ENCODE assay signal across 1 cellular context in the genomic region with DNA sequence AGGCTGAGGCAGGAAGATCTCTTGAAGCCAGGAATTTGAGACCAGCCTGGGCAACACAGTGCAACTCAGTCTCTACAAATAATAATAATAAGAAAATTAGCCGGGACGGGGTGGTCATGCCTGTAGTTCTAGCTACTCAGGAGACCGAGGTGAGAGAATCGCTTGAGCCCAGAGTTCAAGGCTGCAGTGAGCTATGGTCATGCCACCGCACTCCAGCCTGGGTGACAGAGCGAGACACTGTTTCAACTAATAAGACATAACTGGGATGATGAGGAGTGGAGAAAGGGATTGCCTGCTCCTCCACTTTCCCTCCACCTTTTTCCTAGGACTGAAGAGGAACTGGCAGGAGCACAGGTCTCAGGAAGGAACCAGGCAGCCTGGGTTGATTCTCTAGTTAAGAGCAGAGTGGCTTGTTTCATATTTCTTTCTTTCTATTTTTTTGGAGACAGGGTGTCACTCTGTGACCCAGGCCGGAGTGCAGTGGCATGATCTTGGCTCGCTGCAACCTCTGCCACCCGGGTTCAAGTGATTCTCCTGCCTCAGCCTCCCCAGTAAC.
A peak's percentile ranks its signal among the peaks of the same experiment; 100 is the strongest.
TF ChIP-seq lines count a peak whose summit lies in the region.

No MANE protein-coding gene starts in this region.

TF ChIP-seq in HepG2, 621 proteins besides CTCF, POLR2A, EP300 and RAD21 (continues in another document):
- TF ChIP-seq ZNF282 (IDR thresholded peaks at IDR 0.05; ENCODE audit: partially characterized antibody) (no peak), ETV6 (CRISPR knock-in tag; conservative IDR thresholded peaks at IDR 0.05) (no peak), SP4 (CRISPR knock-in tag; IDR thresholded peaks at IDR 0.05) (no peak), ZMYM3 (CRISPR knock-in tag; IDR thresholded peaks at IDR 0.05) (0 out of 2 replicates have a peak, but pooled peaks have one; percentile 8), ZNF263 (CRISPR knock-in tag; IDR thresholded peaks at IDR 0.05) (peak; percentile 67), NR2F6 (IDR thresholded peaks at IDR 0.05) (no peak), NR2F6 (CRISPR knock-in tag; IDR thresholded peaks at IDR 0.05) (no peak; the same call in 1 of the 2 replicates), KLF12 (CRISPR knock-in tag; IDR thresholded peaks at IDR 0.05; ENCODE audit: borderline replicate concordance) (no peak), ELF4 (CRISPR knock-in tag; IDR thresholded peaks at IDR 0.05; ENCODE audit: borderline replicate concordance) (no peak), ZNF496 (CRISPR knock-in tag; IDR thresholded peaks at IDR 0.05; ENCODE audit: insufficient replicate concordance) (no peak), ZNF180 (CRISPR knock-in tag; IDR thresholded peaks at IDR 0.05; ENCODE audit: borderline replicate concordance, low read depth) (no peak), TEAD3 (CRISPR knock-in tag; optimal IDR thresholded peaks at IDR 0.05; ENCODE audit: borderline replicate concordance) (peak; percentile 10), NCOA5 (CRISPR knock-in tag; IDR thresholded peaks at IDR 0.05) (no peak), SRF (IDR thresholded peaks at IDR 0.05; ENCODE audit: low read depth, low read length) (no peak), NFYC (CRISPR knock-in tag; IDR thresholded peaks at IDR 0.05) (no peak), MAFF (IDR thresholded peaks at IDR 0.05; ENCODE audit: low read depth, low read length) (no peak), HOXA5 (CRISPR knock-in tag; IDR thresholded peaks at IDR 0.05) (0 out of 2 replicates have a peak, but pooled peaks have one; percentile 41), ZNF232 (CRISPR knock-in tag; IDR thresholded peaks at IDR 0.05; ENCODE audit: borderline replicate concordance) (peak; percentile 62; the same call in 1 of the 2 replicates), KLF11 (CRISPR knock-in tag; IDR thresholded peaks at IDR 0.05) (no peak), NR2F2 (IDR thresholded peaks at IDR 0.05; ENCODE audit: borderline replicate concordance, low read depth) (no peak), ZFP82 (CRISPR knock-in tag; IDR thresholded peaks at IDR 0.05; ENCODE audit: borderline replicate concordance) (0 out of 2 replicates have a peak, but pooled peaks have one; percentile 0), SP1 (IDR thresholded peaks at IDR 0.05) (no peak), SP1 (CRISPR knock-in tag; IDR thresholded peaks at IDR 0.05) (no peak), ZMYM2 (CRISPR knock-in tag; IDR thresholded peaks at IDR 0.05) (0 out of 2 replicates have a peak, but pooled peaks have one; percentile 24), HNRNPUL1 (IDR thresholded peaks at IDR 0.05; ENCODE audit: low read depth, low read length) (no peak), MED1 (CRISPR knock-in tag; IDR thresholded peaks at IDR 0.05) (no peak), ZNF777 (CRISPR knock-in tag; IDR thresholded peaks at IDR 0.05) (0 out of 2 replicates have a peak, but pooled peaks have one; percentile 43), HNF4A (CRISPR knock-in tag; IDR thresholded peaks at IDR 0.05) (0 out of 2 replicates have a peak, but pooled peaks have one; percentile 21), HDAC1 (CRISPR knock-in tag; IDR thresholded peaks at IDR 0.05) (no peak), PHB2 (IDR thresholded peaks at IDR 0.05; ENCODE audit: partially characterized antibody) (no peak), ZNF878 (CRISPR knock-in tag; IDR thresholded peaks at IDR 0.05) (0 out of 2 replicates have a peak, but pooled peaks have one; percentile 35), HDAC6 (IDR thresholded peaks at IDR 0.05; ENCODE audit: low read depth, low read length) (no peak), SAP130 (CRISPR knock-in tag; IDR thresholded peaks at IDR 0.05; ENCODE audit: low read depth) (peak; percentile 52), KAT7 (CRISPR knock-in tag; IDR thresholded peaks at IDR 0.05; ENCODE audit: borderline replicate concordance) (no peak), ZNF260 (CRISPR knock-in tag; IDR thresholded peaks at IDR 0.05; ENCODE audit: borderline replicate concordance, low read depth) (no peak), ZNF891 (CRISPR knock-in tag; IDR thresholded peaks at IDR 0.05) (peak; percentile 45; the same call in 1 of the 2 replicates), REPIN1 (CRISPR knock-in tag; IDR thresholded peaks at IDR 0.05; ENCODE audit: borderline replicate concordance, low read depth) (no peak), ZNF12 (CRISPR knock-in tag; IDR thresholded peaks at IDR 0.05) (no peak)
- TF ChIP-seq, protein P1, sequence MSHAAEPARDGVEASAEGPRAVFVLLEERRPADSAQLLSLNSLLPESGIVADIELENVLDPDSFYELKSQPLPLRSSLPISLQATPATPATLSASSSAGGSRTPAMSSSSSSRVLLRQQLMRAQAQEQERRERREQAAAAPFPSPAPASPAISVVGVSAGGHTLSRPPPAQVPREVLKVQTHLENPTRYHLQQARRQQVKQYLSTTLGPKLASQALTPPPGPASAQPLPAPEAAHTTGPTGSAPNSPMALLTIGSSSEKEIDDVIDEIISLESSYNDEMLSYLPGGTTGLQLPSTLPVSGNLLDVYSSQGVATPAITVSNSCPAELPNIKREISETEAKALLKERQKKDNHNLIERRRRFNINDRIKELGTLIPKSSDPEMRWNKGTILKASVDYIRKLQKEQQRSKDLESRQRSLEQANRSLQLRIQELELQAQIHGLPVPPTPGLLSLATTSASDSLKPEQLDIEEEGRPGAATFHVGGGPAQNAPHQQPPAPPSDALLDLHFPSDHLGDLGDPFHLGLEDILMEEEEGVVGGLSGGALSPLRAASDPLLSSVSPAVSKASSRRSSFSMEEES (CRISPR knock-in tag; IDR thresholded peaks at IDR 0.05): no peak
- TF ChIP-seq, protein P2, sequence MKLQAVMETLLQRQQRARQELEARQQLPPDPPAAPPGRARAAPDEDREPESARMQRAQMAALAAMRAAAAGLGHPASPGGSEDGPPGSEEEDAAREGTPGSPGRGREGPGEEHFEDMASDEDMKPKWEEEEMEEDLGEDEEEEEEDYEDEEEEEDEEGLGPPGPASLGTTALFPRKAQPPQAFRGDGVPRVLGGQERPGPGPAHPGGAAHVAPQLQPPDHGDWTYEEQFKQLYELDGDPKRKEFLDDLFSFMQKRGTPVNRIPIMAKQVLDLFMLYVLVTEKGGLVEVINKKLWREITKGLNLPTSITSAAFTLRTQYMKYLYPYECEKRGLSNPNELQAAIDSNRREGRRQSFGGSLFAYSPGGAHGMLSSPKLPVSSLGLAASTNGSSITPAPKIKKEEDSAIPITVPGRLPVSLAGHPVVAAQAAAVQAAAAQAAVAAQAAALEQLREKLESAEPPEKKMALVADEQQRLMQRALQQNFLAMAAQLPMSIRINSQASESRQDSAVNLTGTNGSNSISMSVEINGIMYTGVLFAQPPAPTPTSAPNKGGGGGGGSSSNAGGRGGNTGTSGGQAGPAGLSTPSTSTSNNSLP (IDR thresholded peaks at IDR 0.05; ENCODE audit: low read depth, low read length): no peak
- TF ChIP-seq, protein P3, sequence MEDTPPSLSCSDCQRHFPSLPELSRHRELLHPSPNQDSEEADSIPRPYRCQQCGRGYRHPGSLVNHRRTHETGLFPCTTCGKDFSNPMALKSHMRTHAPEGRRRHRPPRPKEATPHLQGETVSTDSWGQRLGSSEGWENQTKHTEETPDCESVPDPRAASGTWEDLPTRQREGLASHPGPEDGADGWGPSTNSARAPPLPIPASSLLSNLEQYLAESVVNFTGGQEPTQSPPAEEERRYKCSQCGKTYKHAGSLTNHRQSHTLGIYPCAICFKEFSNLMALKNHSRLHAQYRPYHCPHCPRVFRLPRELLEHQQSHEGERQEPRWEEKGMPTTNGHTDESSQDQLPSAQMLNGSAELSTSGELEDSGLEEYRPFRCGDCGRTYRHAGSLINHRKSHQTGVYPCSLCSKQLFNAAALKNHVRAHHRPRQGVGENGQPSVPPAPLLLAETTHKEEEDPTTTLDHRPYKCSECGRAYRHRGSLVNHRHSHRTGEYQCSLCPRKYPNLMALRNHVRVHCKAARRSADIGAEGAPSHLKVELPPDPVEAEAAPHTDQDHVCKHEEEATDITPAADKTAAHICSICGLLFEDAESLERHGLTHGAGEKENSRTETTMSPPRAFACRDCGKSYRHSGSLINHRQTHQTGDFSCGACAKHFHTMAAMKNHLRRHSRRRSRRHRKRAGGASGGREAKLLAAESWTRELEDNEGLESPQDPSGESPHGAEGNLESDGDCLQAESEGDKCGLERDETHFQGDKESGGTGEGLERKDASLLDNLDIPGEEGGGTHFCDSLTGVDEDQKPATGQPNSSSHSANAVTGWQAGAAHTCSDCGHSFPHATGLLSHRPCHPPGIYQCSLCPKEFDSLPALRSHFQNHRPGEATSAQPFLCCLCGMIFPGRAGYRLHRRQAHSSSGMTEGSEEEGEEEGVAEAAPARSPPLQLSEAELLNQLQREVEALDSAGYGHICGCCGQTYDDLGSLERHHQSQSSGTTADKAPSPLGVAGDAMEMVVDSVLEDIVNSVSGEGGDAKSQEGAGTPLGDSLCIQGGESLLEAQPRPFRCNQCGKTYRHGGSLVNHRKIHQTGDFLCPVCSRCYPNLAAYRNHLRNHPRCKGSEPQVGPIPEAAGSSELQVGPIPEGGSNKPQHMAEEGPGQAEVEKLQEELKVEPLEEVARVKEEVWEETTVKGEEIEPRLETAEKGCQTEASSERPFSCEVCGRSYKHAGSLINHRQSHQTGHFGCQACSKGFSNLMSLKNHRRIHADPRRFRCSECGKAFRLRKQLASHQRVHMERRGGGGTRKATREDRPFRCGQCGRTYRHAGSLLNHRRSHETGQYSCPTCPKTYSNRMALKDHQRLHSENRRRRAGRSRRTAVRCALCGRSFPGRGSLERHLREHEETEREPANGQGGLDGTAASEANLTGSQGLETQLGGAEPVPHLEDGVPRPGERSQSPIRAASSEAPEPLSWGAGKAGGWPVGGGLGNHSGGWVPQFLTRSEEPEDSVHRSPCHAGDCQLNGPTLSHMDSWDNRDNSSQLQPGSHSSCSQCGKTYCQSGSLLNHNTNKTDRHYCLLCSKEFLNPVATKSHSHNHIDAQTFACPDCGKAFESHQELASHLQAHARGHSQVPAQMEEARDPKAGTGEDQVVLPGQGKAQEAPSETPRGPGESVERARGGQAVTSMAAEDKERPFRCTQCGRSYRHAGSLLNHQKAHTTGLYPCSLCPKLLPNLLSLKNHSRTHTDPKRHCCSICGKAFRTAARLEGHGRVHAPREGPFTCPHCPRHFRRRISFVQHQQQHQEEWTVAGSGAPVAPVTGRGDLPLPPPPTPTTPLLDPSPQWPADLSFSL (CRISPR knock-in tag; IDR thresholded peaks at IDR 0.05): no peak
- TF ChIP-seq, protein P4, sequence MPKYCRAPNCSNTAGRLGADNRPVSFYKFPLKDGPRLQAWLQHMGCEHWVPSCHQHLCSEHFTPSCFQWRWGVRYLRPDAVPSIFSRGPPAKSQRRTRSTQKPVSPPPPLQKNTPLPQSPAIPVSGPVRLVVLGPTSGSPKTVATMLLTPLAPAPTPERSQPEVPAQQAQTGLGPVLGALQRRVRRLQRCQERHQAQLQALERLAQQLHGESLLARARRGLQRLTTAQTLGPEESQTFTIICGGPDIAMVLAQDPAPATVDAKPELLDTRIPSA (CRISPR knock-in tag; IDR thresholded peaks at IDR 0.05; ENCODE audit: borderline replicate concordance): no peak
- TF ChIP-seq, protein P5, sequence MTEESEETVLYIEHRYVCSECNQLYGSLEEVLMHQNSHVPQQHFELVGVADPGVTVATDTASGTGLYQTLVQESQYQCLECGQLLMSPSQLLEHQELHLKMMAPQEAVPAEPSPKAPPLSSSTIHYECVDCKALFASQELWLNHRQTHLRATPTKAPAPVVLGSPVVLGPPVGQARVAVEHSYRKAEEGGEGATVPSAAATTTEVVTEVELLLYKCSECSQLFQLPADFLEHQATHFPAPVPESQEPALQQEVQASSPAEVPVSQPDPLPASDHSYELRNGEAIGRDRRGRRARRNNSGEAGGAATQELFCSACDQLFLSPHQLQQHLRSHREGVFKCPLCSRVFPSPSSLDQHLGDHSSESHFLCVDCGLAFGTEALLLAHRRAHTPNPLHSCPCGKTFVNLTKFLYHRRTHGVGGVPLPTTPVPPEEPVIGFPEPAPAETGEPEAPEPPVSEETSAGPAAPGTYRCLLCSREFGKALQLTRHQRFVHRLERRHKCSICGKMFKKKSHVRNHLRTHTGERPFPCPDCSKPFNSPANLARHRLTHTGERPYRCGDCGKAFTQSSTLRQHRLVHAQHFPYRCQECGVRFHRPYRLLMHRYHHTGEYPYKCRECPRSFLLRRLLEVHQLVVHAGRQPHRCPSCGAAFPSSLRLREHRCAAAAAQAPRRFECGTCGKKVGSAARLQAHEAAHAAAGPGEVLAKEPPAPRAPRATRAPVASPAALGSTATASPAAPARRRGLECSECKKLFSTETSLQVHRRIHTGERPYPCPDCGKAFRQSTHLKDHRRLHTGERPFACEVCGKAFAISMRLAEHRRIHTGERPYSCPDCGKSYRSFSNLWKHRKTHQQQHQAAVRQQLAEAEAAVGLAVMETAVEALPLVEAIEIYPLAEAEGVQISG (CRISPR knock-in tag; IDR thresholded peaks at IDR 0.05): peak; percentile 21; the same call in 1 of the 2 replicates
- TF ChIP-seq, protein P6, sequence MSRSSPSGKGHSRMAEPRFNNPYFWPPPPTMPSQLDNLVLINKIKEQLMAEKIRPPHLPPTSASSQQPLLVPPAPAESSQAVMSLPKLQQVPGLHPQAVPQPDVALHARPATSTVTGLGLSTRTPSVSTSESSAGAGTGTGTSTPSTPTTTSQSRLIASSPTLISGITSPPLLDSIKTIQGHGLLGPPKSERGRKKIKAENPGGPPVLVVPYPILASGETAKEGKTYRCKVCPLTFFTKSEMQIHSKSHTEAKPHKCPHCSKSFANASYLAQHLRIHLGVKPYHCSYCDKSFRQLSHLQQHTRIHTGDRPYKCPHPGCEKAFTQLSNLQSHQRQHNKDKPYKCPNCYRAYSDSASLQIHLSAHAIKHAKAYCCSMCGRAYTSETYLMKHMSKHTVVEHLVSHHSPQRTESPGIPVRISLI (CRISPR knock-in tag; IDR thresholded peaks at IDR 0.05; ENCODE audit: borderline replicate concordance): no peak
- TF ChIP-seq, protein P7, sequence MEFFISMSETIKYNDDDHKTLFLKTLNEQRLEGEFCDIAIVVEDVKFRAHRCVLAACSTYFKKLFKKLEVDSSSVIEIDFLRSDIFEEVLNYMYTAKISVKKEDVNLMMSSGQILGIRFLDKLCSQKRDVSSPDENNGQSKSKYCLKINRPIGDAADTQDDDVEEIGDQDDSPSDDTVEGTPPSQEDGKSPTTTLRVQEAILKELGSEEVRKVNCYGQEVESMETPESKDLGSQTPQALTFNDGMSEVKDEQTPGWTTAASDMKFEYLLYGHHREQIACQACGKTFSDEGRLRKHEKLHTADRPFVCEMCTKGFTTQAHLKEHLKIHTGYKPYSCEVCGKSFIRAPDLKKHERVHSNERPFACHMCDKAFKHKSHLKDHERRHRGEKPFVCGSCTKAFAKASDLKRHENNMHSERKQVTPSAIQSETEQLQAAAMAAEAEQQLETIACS (CRISPR knock-in tag; IDR thresholded peaks at IDR 0.05): no peak
- TF ChIP-seq, protein P8, sequence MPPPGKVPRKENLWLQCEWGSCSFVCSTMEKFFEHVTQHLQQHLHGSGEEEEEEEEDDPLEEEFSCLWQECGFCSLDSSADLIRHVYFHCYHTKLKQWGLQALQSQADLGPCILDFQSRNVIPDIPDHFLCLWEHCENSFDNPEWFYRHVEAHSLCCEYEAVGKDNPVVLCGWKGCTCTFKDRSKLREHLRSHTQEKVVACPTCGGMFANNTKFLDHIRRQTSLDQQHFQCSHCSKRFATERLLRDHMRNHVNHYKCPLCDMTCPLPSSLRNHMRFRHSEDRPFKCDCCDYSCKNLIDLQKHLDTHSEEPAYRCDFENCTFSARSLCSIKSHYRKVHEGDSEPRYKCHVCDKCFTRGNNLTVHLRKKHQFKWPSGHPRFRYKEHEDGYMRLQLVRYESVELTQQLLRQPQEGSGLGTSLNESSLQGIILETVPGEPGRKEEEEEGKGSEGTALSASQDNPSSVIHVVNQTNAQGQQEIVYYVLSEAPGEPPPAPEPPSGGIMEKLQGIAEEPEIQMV (CRISPR knock-in tag; IDR thresholded peaks at IDR 0.05; ENCODE audit: low read depth): 0 out of 2 replicates have a peak, but pooled peaks have one; percentile 7
- TF ChIP-seq, protein P9, sequence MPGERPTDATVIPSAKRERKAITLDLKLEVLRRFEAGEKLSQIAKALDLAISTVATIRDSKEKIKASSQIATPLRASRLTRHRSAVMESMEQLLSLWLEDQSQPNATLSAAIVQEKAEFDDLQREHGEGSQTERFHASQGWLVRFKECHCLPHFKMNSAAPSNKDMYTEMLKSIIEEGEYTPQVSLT (CRISPR knock-in tag; IDR thresholded peaks at IDR 0.05; ENCODE audit: borderline replicate concordance, low read depth): no peak
